Comparison of ENCODE assay signal across 21 cellular contexts in genomic region chr16:17696696-17697095, GRCh38.
DNase-seq lines count a peak whose midpoint lies in the region; ATAC-seq, FAIRE-seq and TF ChIP-seq lines count a peak whose summit lies in the region.
"Had no signal": no experiment of that assay in that cellular context is flagged by ENCODE, and none has a peak within 500 bp of the region (broad histone marks: within the 10 kb centered on the region; RNA-seq: fewer than 3 reads in every experiment).

No MANE protein-coding gene starts in this region.

- no peak overlapping the region for H2BK15ac ChIP-seq in mesendoderm (replicated peaks; ENCODE audit: low read depth)

- H3K9me3 ChIP-seq in trophoblast cell (ENCODE audit: insufficient read depth, low read depth, low read length) (no peaks in the 10 kb centered on the region), left lung (no peaks in the 10 kb centered on the region)
- H3K9me3 ChIP-seq: BLaER1, Caco-2, HAP-1 had no signal

- H3K4ac ChIP-seq in mesendoderm (ENCODE audit: low read depth, low read length) (no peak overlapping the region), trophoblast cell (ENCODE audit: low read depth, low read length) (no peak overlapping the region)

- H4K12ac ChIP-seq in trophoblast cell (ENCODE audit: low read depth, low read length) = no peak overlapping the region

- H3K56ac ChIP-seq in mesendoderm (ENCODE audit: low read length) = no peak overlapping the region

- H3K23ac ChIP-seq in mesendoderm (ENCODE audit: low read length) (no peak overlapping the region), trophoblast cell (ENCODE audit: low read length) (no peak overlapping the region)

- ATAC-seq in left lung = no peak
- ATAC-seq: CD8-positive, alpha-beta T cell; GM12878 had no signal

- WGBS in mesendoderm (ENCODE audit: extremely low coverage, insufficient coverage, low lambda C conversion rate) = no CpG with 5 or more reads among the region's 3 CpGs
- no CpG with 5 or more reads among the region's 3 CpGs for WGBS in trophoblast cell (ENCODE audit: extremely low coverage, insufficient coverage, insufficient read length)

- intact Hi-C loops in left lung (cut with DNase I) = no loop called here

- H3K27ac ChIP-seq in mesendoderm (ENCODE audit: low read depth, low read length) (no peak overlapping the region), trophoblast cell (ENCODE audit: low read depth, low read length) (no peak overlapping the region), left lung (no peak overlapping the region)
- H3K27ac ChIP-seq: BLaER1, C4-2B had no signal

- H2BK120ac ChIP-seq in mesendoderm (ENCODE audit: low read depth, low read length) = no peak overlapping the region
- H2BK120ac ChIP-seq in trophoblast cell (ENCODE audit: insufficient read depth, low read length, poor library complexity) = no peak overlapping the region

- H3K9ac ChIP-seq in mesendoderm (ENCODE audit: low read length) (no peak overlapping the region), trophoblast cell (ENCODE audit: low read length) (no peak overlapping the region)
- H3K9ac ChIP-seq: BLaER1 had no signal

- H3K18ac ChIP-seq in mesendoderm (ENCODE audit: low read length) (no peak overlapping the region), trophoblast cell (ENCODE audit: low read length) (no peak overlapping the region)

- H4K8ac ChIP-seq in mesendoderm (ENCODE audit: low read depth, low read length) (no peak overlapping the region), trophoblast cell (ENCODE audit: low read depth, low read length) (no peak overlapping the region)

- no peak for TF ChIP-seq CTCF in left lung (IDR thresholded peaks at IDR 0.05)

- H3K4me2 ChIP-seq in mesendoderm (ENCODE audit: low read length) (no peak overlapping the region), trophoblast cell (ENCODE audit: low read length) (no peak overlapping the region)
- H3K4me2 ChIP-seq: BLaER1 had no signal

- DNase-seq in EH (ENCODE audit: low read depth) (peak; percentile 7), foreskin melanocyte (peak; percentile 1), mesendoderm (peak; percentile 2), trophoblast cell (peak; percentile 58 to 89), NCI-H128 (lab: John Stamatoyannopoulos, UW; ENCODE audit: unreplicated experiment) (no peak), GM19239 (ENCODE audit: insufficient read length, low spot score) (no peak), left lung (no peak)
- DNase-seq: Caco-2; CD4-positive, CD25-positive, alpha-beta regulatory T cell; CD8-positive, alpha-beta T cell; DMS153; DND-41; EL; GDM1; GOT3; HFFc6 had no signal

- H4K91ac ChIP-seq in trophoblast cell (ENCODE audit: low read depth, low read length) = no peak overlapping the region

- H3K27me3 ChIP-seq in mesendoderm (ENCODE audit: insufficient read depth, low read length, poor library complexity) (no peaks in the 10 kb centered on the region), trophoblast cell (ENCODE audit: insufficient read depth, low read length) (no peaks in the 10 kb centered on the region), left lung (no peaks in the 10 kb centered on the region)
- H3K27me3 ChIP-seq: BLaER1 had no signal

- H3K36me3 ChIP-seq in mesendoderm (ENCODE audit: control insufficient read depth, insufficient read depth, low read length) (no peaks in the 10 kb centered on the region), trophoblast cell (ENCODE audit: control insufficient read depth in 1 of 2, insufficient read depth in 2 of 2, low read length in 2 of 2) (no peaks in the 10 kb centered on the region), left lung (no peaks in the 10 kb centered on the region)
- H3K36me3 ChIP-seq: BLaER1, HAP-1 had no signal

- no peak overlapping the region for H2BK5ac ChIP-seq in mesendoderm (ENCODE audit: low read length)
- H2BK5ac ChIP-seq in trophoblast cell (ENCODE audit: low read depth, low read length, poor library complexity) = no peak overlapping the region

- no peak overlapping the region for H4K5ac ChIP-seq in mesendoderm (ENCODE audit: low read length)

- H3K4me1 ChIP-seq in mesendoderm (ENCODE audit: control insufficient read depth, low read depth, low read length) (no peaks in the 10 kb centered on the region), trophoblast cell (ENCODE audit: control insufficient read depth in 1 of 2, insufficient read depth in 2 of 2, low read length in 2 of 2) (no peaks in the 10 kb centered on the region), left lung (no peaks in the 10 kb centered on the region)
- H3K4me1 ChIP-seq: BLaER1, Caco-2, HAP-1 had no signal

- H2AFZ ChIP-seq in trophoblast cell (ENCODE audit: insufficient read depth, low read length, poor library complexity) = no peak overlapping the region

- no peak overlapping the region for H2AK5ac ChIP-seq in mesendoderm (ENCODE audit: low read length)
- H2AK5ac ChIP-seq in trophoblast cell (ENCODE audit: low read length) = no peak overlapping the region

- no peaks in the 10 kb centered on the region for H3K79me1 ChIP-seq in mesendoderm (ENCODE audit: low read length)
- no peaks in the 10 kb centered on the region for H3K79me1 ChIP-seq in trophoblast cell (ENCODE audit: low read length)

- H3K79me2 ChIP-seq in mesendoderm (ENCODE audit: control insufficient read depth, insufficient read depth, low read length) (no peaks in the 10 kb centered on the region), trophoblast cell (ENCODE audit: control insufficient read depth, insufficient read depth, low read length, poor library complexity) (no peaks in the 10 kb centered on the region)

- H3K14ac ChIP-seq in trophoblast cell (ENCODE audit: low read length) = no peak overlapping the region

- H3K4me3 ChIP-seq in mesendoderm (ENCODE audit: low read length) (no peak overlapping the region), trophoblast cell (ENCODE audit: low read depth, low read length) (no peak overlapping the region), left lung (no peak overlapping the region)
- H3K4me3 ChIP-seq: BLaER1, GM12878, HAP-1 had no signal

- FAIRE-seq in GM19239 (lab: Jason Lieb, UNC) = no peak
- FAIRE-seq: GM12878, H54 had no signal

- no peak overlapping the region for H2BK12ac ChIP-seq in trophoblast cell (ENCODE audit: low read length)

Comparison
In these comparisons a context has a peak if more than half of its experiments do, and no peak if none do; other contexts are left out.
1. DNase-seq: peak in EH (single experiment), foreskin melanocyte (single experiment), mesendoderm (single experiment) and trophoblast cell (2 of 2); none in NCI-H128 (single experiment), GM19239 (single experiment) and left lung (0 of 2).